ENCODE assay signal across 25 cellular contexts in the genomic region with DNA sequence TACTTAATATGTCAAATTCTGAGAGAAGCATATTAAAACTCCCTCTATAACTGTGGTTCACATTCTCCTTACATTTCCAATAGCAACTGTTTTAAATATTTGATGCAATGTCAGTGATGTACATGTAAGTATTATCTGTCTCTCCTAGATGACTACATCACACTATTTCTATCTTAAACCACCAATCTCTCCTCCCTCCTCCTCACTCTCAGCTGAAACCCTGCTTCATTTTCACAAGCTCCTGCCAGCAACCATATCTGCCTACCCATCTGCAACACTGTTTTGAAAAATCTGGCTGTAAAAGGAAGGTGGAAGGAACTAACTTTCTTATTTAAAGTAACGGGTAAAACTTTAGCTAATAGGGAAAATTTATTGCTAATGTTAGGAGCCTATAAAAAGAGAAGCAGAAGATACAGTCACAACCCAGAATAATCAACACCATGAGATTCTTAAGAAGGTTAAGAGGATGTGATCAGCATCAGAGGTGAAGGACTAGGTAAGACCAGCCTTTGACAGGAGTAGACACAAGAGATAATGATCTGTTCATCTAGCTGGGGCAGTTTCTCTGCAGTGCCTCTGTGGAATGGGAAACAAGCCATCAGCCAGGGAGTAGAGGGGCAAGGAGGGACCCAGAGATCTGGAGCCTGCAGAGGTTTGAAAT.
"Had no signal": no experiment of that assay in that cellular context is flagged by ENCODE, and none has a peak within 500 bp of the region (broad histone marks: within the 10 kb centered on the region; RNA-seq: fewer than 3 reads in every experiment).

No MANE protein-coding gene starts in this region.

- DNase-seq: activated CD4-positive, alpha-beta T cell treated with anti-CD3 and anti-CD28 coated beads, Interleukin-2, amount 10 ng/mL, durations not matched to agents 7 days and 5 days; activated CD8-positive, alpha-beta memory T cell treated with anti-CD3 and anti-CD28 coated beads, Interleukin-2, amount 50 U/mL, for 48 hours; activated effector memory CD4-positive, alpha-beta T cell treated with anti-CD3 and anti-CD28 coated beads, Interleukin-2, amount 50 U/mL, for 16 hours; activated naive CD4-positive, alpha-beta T cell treated with anti-CD3 and anti-CD28 coated beads, Interleukin-2, amount 50 U/mL, for 16 hours; effector memory CD4-positive, alpha-beta T cell; glutamatergic neuron; immature natural killer cell; kidney glomerular epithelial cell; left lung; naive thymus-derived CD8-positive, alpha-beta T cell; posterior cingulate gyrus; stimulated activated naive CD4-positive, alpha-beta T cell treated with Interleukin-2 at 50 U/mL for 16 hours; substantia nigra; trophoblast cell; uterus had no signal

- H3K4me3 ChIP-seq: esophagus muscularis mucosa, hepatocyte, left lung, neural progenitor cell, smooth muscle cell, uterus had no signal

- H3K27me3 ChIP-seq: esophagus muscularis mucosa, hepatocyte, neural progenitor cell, uterus had no signal

- ATAC-seq: left lung; naive thymus-derived CD8-positive, alpha-beta T cell; sciatic nerve had no signal

- H3K36me3 ChIP-seq: esophagus muscularis mucosa, left lung, uterus had no signal

- H3K4me1 Mint-ChIP-seq: activated CD4-positive, alpha-beta T cell treated with anti-CD3 and anti-CD28 coated beads, Interleukin-2, amount 10 ng/mL, durations not matched to agents 7 days and 5 days; central memory CD8-positive, alpha-beta T cell; immature natural killer cell; naive thymus-derived CD8-positive, alpha-beta T cell; neural progenitor cell had no signal

- FAIRE-seq: astrocyte, colon, frontal cortex had no signal

- H3K9me3 ChIP-seq: esophagus muscularis mucosa, left lung, uterus had no signal

- H3K4me3 Mint-ChIP-seq: activated CD4-positive, alpha-beta T cell treated with anti-CD3 and anti-CD28 coated beads, Interleukin-2, amount 10 ng/mL, durations not matched to agents 7 days and 5 days; central memory CD8-positive, alpha-beta T cell; immature natural killer cell; naive thymus-derived CD8-positive, alpha-beta T cell; neural progenitor cell; T-helper 1 cell treated with Interleukin-12 subunit alpha and Interleukin-12 subunit beta and Interleukin-4 antibody, amounts not matched to agents 30 μg/mL and 1 μg/mL, for 36 hours had no signal

- H3K9me3 Mint-ChIP-seq: activated CD4-positive, alpha-beta T cell treated with anti-CD3 and anti-CD28 coated beads, Interleukin-2, amount 10 ng/mL, durations not matched to agents 7 days and 5 days; central memory CD8-positive, alpha-beta T cell; immature natural killer cell; naive thymus-derived CD8-positive, alpha-beta T cell; T-helper 1 cell treated with Interleukin-12 subunit alpha and Interleukin-12 subunit beta and Interleukin-4 antibody, amounts not matched to agents 30 μg/mL and 1 μg/mL, for 36 hours had no signal

- H3K27ac ChIP-seq: esophagus muscularis mucosa, hepatocyte, left lung, neural progenitor cell, uterus had no signal

- H3K27ac Mint-ChIP-seq: activated CD4-positive, alpha-beta T cell treated with anti-CD3 and anti-CD28 coated beads, Interleukin-2, amount 10 ng/mL, durations not matched to agents 7 days and 5 days; immature natural killer cell; naive thymus-derived CD8-positive, alpha-beta T cell; neural progenitor cell; T-helper 1 cell treated with Interleukin-12 subunit alpha and Interleukin-12 subunit beta and Interleukin-4 antibody, amounts not matched to agents 30 μg/mL and 1 μg/mL, for 36 hours had no signal

- H3K36me3 Mint-ChIP-seq: immature natural killer cell; naive thymus-derived CD8-positive, alpha-beta T cell had no signal

- H3K4me1 ChIP-seq: esophagus muscularis mucosa, left lung, neural progenitor cell, uterus had no signal
